In the genomic region with DNA sequence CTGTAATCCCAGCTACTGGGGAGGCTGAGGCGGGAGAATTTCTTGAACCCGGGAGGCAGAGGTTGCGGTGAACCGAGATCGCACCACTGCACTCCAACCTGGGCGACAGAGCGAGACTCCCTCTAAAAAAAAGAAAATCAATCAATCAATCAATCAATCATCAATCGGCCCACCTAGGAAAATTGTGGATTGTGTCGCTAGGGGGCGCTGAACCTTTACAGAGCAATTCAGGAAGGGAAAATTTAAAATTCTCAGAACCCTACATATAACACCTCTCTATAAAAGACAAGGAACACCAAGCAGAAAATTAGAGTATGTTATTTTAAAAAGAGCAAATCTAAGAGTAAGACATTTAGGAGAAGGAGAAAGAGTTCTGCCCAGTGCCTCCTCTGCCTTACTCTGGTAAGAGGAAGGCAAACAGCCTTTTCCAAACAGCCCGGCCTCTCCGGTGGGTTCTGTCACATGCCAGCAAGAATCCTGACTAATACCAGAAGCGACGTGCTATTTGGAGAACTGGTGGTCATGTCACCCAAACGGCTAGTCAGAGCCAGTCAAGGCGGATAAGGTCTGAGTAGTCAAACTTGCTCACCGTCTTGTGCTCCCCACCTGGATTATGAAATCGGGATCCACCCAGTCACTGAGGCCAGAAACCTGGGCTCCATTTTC, we compare ENCODE assay signal across 8 cellular contexts. TPM values are rescaled to one million over a fixed set of nuclear protein-coding genes. Genes with fewer than 3 reads are reported as not detected.
DNase-seq lines count a peak whose midpoint lies in the region; ATAC-seq and TF ChIP-seq lines count a peak whose summit lies in the region.

No MANE protein-coding gene starts in this region.

- H3K4me3 Mint-ChIP-seq in activated B cell treated with CpG ODN at 0.5 μM for 24 hours, result no peak overlapping the region
- no peak overlapping the region for H3K4me3 Mint-ChIP-seq in stimulated activated naive CD8-positive, alpha-beta T cell treated with anti-CD3 and anti-CD28 coated beads, Interleukin-15, amount 100 ng/mL, for 72 hours

- peaks cover 2% of the 10 kb centered on the region for H3K4me1 Mint-ChIP-seq in activated B cell treated with CpG ODN at 0.5 μM for 24 hours
- peaks cover 6% of the 10 kb centered on the region for H3K4me1 Mint-ChIP-seq in stimulated activated naive CD8-positive, alpha-beta T cell treated with anti-CD3 and anti-CD28 coated beads, Interleukin-15, amount 100 ng/mL, for 72 hours

- no peaks in the 10 kb centered on the region for H3K27me3 Mint-ChIP-seq in activated B cell treated with CpG ODN at 0.5 μM for 24 hours
- no peaks in the 10 kb centered on the region for H3K27me3 Mint-ChIP-seq in stimulated activated naive CD8-positive, alpha-beta T cell treated with anti-CD3 and anti-CD28 coated beads, Interleukin-15, amount 100 ng/mL, for 72 hours

- CTCF ChIA-PET in activated B cell treated with CpG ODN at 0.5 μM for 24 hours (lab: Charles Lee), result interaction anchor here (1.2 kb wide), 1 partner anchor 18 kb away, joined by 3 read pairs; no protein-coding TSS in a partner anchor

- no peak overlapping the region for H3K4me3 ChIP-seq in HL-60 (replicated peaks; ENCODE audit: insufficient read depth, low read length)

- H3K36me3 Mint-ChIP-seq in activated B cell treated with CpG ODN at 0.5 μM for 24 hours (ENCODE audit: low read depth), result no peaks in the 10 kb centered on the region

- no peak overlapping the region for H3K27ac Mint-ChIP-seq in activated B cell treated with CpG ODN at 0.5 μM for 24 hours
- H3K27ac Mint-ChIP-seq in stimulated activated naive CD8-positive, alpha-beta T cell treated with anti-CD3 and anti-CD28 coated beads, Interleukin-15, amount 100 ng/mL, for 72 hours, result peak overlapping the region in 1 of 2 donors; percentile 69

- no peaks in the 10 kb centered on the region for H3K27me3 ChIP-seq in HL-60 (ENCODE audit: insufficient read depth, poor library complexity, severe bottlenecking)

- TF ChIP-seq CTCF in HL-60 (IDR thresholded peaks at IDR 0.05; ENCODE audit: insufficient read depth, low read length) (peak; percentile 34), activated B cell treated with CpG ODN at 0.5 μM for 24 hours (IDR thresholded peaks at IDR 0.05) (peak; percentile 23)

- H3K9me3 Mint-ChIP-seq in activated B cell treated with CpG ODN at 0.5 μM for 24 hours, result no peaks in the 10 kb centered on the region
- H3K9me3 Mint-ChIP-seq in stimulated activated naive CD8-positive, alpha-beta T cell treated with anti-CD3 and anti-CD28 coated beads, Interleukin-15, amount 100 ng/mL, for 72 hours, result no peaks in the 10 kb centered on the region

- DNase-seq in Ammon's horn (ENCODE audit: low spot score) (peak; percentile 11), HL-60 (ENCODE audit: low read depth in 1 of 2, low spot score in 1 of 2) (peak in 1 of 2 experiments; percentile 14), activated B cell treated with CpG ODN at 0.5 μM for 24 hours (peak; percentile 25), myocyte (ENCODE audit: low read depth) (peak; percentile 24), islet precursor cell (no peak)
- peak; percentile 39 for DNase-seq in central memory CD4-positive, alpha-beta T cell
- DNase-seq in stimulated activated naive CD8-positive, alpha-beta T cell treated with anti-CD3 and anti-CD28 coated beads, Interleukin-15, amount 100 ng/mL, for 72 hours, result peak; percentile 49 to 55

- intact Hi-C loops in activated B cell treated with CpG ODN at 0.5 μM for 24 hours (cut with micrococcal nuclease), result loop anchor here (1.0 kb wide), 2 partner anchors 32 to 431 kb away; partner anchors contain the start of gene PIGZ

- POLR2A ChIA-PET in activated B cell treated with CpG ODN at 0.5 μM for 24 hours (lab: Charles Lee), result no interaction called here

- H3K27ac ChIP-seq in HL-60 (replicated peaks), result no peak overlapping the region

- ATAC-seq in activated B cell treated with CpG ODN at 0.5 μM for 24 hours (ENCODE audit: low read depth) (peak; percentile 34), GM19452 (IDR thresholded peaks at IDR 0.05; ENCODE audit: unreplicated experiment) (no peak)
- no peak for ATAC-seq in stimulated activated naive CD8-positive, alpha-beta T cell treated with anti-CD3 and anti-CD28 coated beads, Interleukin-15, amount 100 ng/mL, for 72 hours

RNA-seq across cellular contexts. Expression of gene SMCO1, which starts 22.3 kb away (rescaled TPM):
- total RNA-seq in activated B cell treated with CpG ODN at 0.5 μM for 24 hours (not detected in 2 replicates), myocyte (0.53 TPM in 1 of 2 replicates, not detected in the other)
- polyA plus RNA-seq in myocyte (2012), result not detected

RNA-seq across cellular contexts. Expression of gene WDR53, which starts 30.9 kb away (rescaled TPM):
- 14.1 and 14.3 TPM in 2 replicates for total RNA-seq in activated B cell treated with CpG ODN at 0.5 μM for 24 hours
- total RNA-seq in myocyte, result 5.5 and 8.3 TPM in 2 replicates
- 7.2 TPM for polyA plus RNA-seq in myocyte (2012)

RNA-seq across cellular contexts. Expression of gene FBXO45, which starts 31.0 kb away (rescaled TPM):
- 5.7 and 6.5 TPM in 2 replicates for total RNA-seq in activated B cell treated with CpG ODN at 0.5 μM for 24 hours
- 7.7 and 9.5 TPM in 2 replicates for total RNA-seq in myocyte
- 4.8 TPM for polyA plus RNA-seq in myocyte (2012)

RNA-seq across cellular contexts. Expression of gene RNF168, which starts 33.9 kb away (rescaled TPM):
- 24.5 and 27.8 TPM in 2 replicates for total RNA-seq in activated B cell treated with CpG ODN at 0.5 μM for 24 hours
- total RNA-seq in myocyte, result 9.2 and 13.2 TPM in 2 replicates
- polyA plus RNA-seq in myocyte (2012), result 4.2 TPM
